26 cellular contexts compared by ENCODE assay signal in the genomic region with DNA sequence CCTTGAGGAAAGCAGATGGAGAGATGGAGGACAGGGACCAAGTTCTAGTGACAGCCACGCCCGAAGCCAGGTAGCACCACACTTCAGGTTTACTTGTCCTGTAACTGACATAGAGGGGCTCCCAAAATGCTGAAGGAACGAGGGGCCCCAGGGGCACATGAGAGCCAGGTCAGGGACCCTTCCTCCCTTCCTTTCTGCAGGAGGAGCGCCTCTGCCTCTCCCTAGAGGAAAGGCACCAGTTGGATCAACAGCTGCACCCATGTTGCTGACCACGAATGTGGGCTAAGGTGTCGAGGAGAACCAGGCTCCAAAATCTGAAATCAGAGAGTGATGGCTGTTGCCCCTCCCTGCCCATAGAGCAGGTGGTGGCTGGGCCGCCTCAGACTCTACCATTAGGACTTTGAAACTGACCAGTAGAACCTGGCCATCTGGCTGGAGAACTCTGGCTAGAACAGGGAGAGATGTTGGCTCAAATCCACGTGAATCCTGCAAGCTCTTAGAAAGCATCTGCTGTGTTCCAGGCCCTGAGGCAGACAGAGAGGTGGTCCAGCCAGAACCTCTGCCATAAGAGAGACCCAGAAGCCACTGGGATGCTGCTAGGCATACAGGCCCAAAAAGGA.
DNase-seq lines count a peak whose midpoint lies in the region; ATAC-seq and TF ChIP-seq lines count a peak whose summit lies in the region.
"Had no signal": no experiment of that assay in that cellular context is flagged by ENCODE, and none has a peak within 500 bp of the region (broad histone marks: within the 10 kb centered on the region; RNA-seq: fewer than 3 reads in every experiment).

No MANE protein-coding gene starts in this region.

- H3K9me3 ChIP-seq in HCT116 (ENCODE audit: control insufficient read depth in 1 of 2, insufficient read depth in 1 of 2, low read depth in 1 of 2, low read length in 2 of 2): no peaks in the 10 kb centered on the region
- peaks cover 0 to 12% (median 9%) of the 10 kb centered on the region in 8 donors for H3K9me3 ChIP-seq in spleen
- H3K9me3 ChIP-seq: Caco-2 had no signal

- TF ChIP-seq POLR2A in HCT116 (IDR thresholded peaks at IDR 0.05; ENCODE audit: borderline replicate concordance, extremely low read depth, insufficient read depth, insufficient read length): no peak
- no peak for TF ChIP-seq POLR2A in spleen (IDR thresholded peaks at IDR 0.05)

- POLR2A ChIA-PET in HCT116 (lab: Charles Lee): no interaction called here

- no peak for TF ChIP-seq CTCF in HCT116 (IDR thresholded peaks at IDR 0.05 in 2 of 3, conservative IDR thresholded peaks at IDR 0.05 in 1 of 3; ENCODE audit: borderline replicate concordance in 1 of 3, insufficient read depth in 1 of 3, low read depth in 2 of 3, low read length in 2 of 3)
- TF ChIP-seq CTCF in fibroblast of mammary gland (conservative IDR thresholded peaks at IDR 0.05; ENCODE audit: control insufficient read depth, insufficient read depth, low read depth, low read length): no peak
- TF ChIP-seq CTCF in spleen (IDR thresholded peaks at IDR 0.05 in 8 of 11, conservative IDR thresholded peaks at IDR 0.05 in 3 of 11): no peak

- BruUV-seq in HCT116 (replicated peaks; lab: Mats Ljungman, UMichigan): no TSS peak

- H3K79me2 ChIP-seq in HCT116 (ENCODE audit: insufficient read depth, low read length): no peaks in the 10 kb centered on the region
- H3K79me2 ChIP-seq: parathyroid adenoma had no signal

- no peak overlapping the region for H3K4me3 ChIP-seq in HCT116 (replicated peaks in 1 of 2; ENCODE audit: low read depth in 1 of 2, low read length in 2 of 2)
- H3K4me3 ChIP-seq in fibroblast of mammary gland (ENCODE audit: control insufficient read depth, low read depth, low read length): no peak overlapping the region
- H3K4me3 ChIP-seq in spleen: no peak overlapping the region
- H3K4me3 ChIP-seq: cardiac muscle cell, heart left ventricle, lung, neural progenitor cell, tibial nerve had no signal

- CTCF ChIA-PET in HCT116 (lab: Charles Lee): interaction anchor here (1.3 to 2.0 kb wide), 2 partner anchors 10 to 99 kb away, joined by 3 to 8 read pairs; no protein-coding TSS in a partner anchor

- DNase-seq in HCT116 (ENCODE audit: low read depth, low spot score) (no peak), RPMI7951 (ENCODE audit: low read depth) (peak; percentile 47), fibroblast of mammary gland (ENCODE audit: low read depth) (peak; percentile 5), spleen (peak; percentile 40), globus pallidus (ENCODE audit: low spot score) (no peak), germinal center (ENCODE audit: low spot score) (no peak)
- DNase-seq: activated CD4-positive, alpha-beta T cell treated with anti-CD3 and anti-CD28 coated beads for 48 hours; Caco-2; DMS79 treated with DMSO at 0.1 percent for 48 hours; erythroblast; HCEC 1CT; Karpas-422; RPMI8226; stimulated activated CD8-positive, alpha-beta memory T cell treated with anti-CD3 and anti-CD28 coated beads, Interleukin-4, amount 100 ng/mL, for 48 hours; T-cell had no signal

- peak overlapping the region; percentile 78 for H3K27ac ChIP-seq in HCT116 (ENCODE audit: low read depth, low read length)
- H3K27ac ChIP-seq in spleen: no peak overlapping the region
- H3K27ac ChIP-seq: C4-2B, cardiac muscle cell, heart left ventricle, neural progenitor cell, parathyroid adenoma, tibial nerve had no signal

- H4K20me1 ChIP-seq in HCT116 (ENCODE audit: insufficient read depth): no peaks in the 10 kb centered on the region

- RAD21 ChIA-PET in HCT116 (lab: Charles Lee; ENCODE audit: low non-redundant PET in 1 of 2, low total read pairs in 2 of 2, uncharacterized antibody in 2 of 2, unreplicated experiment in 2 of 2): no interaction called here

- H3K4me2 ChIP-seq in HCT116 (ENCODE audit: low read length): peak overlapping the region; percentile 77
- H3K4me2 ChIP-seq: neural progenitor cell had no signal

- H3K4me1 ChIP-seq in HCT116 (ENCODE audit: control insufficient read depth in 1 of 2, insufficient read depth in 2 of 2, low read length in 2 of 2) (peaks cover 26 to 33% of the 10 kb centered on the region in 2 experiments), spleen (no peaks in the 10 kb centered on the region)
- H3K4me1 ChIP-seq: Caco-2, heart left ventricle, neural progenitor cell, parathyroid adenoma, tibial nerve had no signal

- no peak for TF ChIP-seq RAD21 in HCT116 (IDR thresholded peaks at IDR 0.05; ENCODE audit: low read depth)

- no peaks in the 10 kb centered on the region for H3K9me2 ChIP-seq in HCT116 (ENCODE audit: insufficient read depth)

- peaks cover 0 to under 1% of the 10 kb centered on the region in 2 experiments; a peak in 1 of 4 replicates for H3K36me3 ChIP-seq in HCT116 (ENCODE audit: control insufficient read depth in 1 of 2, insufficient read depth in 2 of 2, low read length in 2 of 2)
- peaks cover 0 to 100% (median 54%) of the 10 kb centered on the region in 6 donors for H3K36me3 ChIP-seq in spleen
- H3K36me3 ChIP-seq: cardiac muscle cell, neural progenitor cell had no signal

- H3K9ac ChIP-seq in HCT116 (ENCODE audit: low read length): no peak overlapping the region
- H3K9ac ChIP-seq: neural progenitor cell, parathyroid adenoma had no signal

- no peak for ATAC-seq in HCT116
- no peak for ATAC-seq in GM19324 (IDR thresholded peaks at IDR 0.05; ENCODE audit: low FRiP score, unreplicated experiment)
- ATAC-seq: activated T-helper 17 cell treated with anti-CD3 and anti-CD28 coated beads, Interleukin-2, amount 50 U/mL, for 72 hours; HepG2; right cardiac atrium; T-cell had no signal

- WGBS in spleen, 5 donors: 84 to 90% (median 86%) methylated on average over 7 to 8 of the region's 8 CpGs

- H2AFZ ChIP-seq in HCT116 (ENCODE audit: low read depth, low read length, poor library complexity, severe bottlenecking): no peak overlapping the region
- H2AFZ ChIP-seq: neural progenitor cell, parathyroid adenoma had no signal

- H3K27me3 ChIP-seq in HCT116 (ENCODE audit: insufficient read depth, low read length) (no peaks in the 10 kb centered on the region), spleen (replicated peaks in 1 of 7) (no peaks in the 10 kb centered on the region)
- H3K27me3 ChIP-seq: cardiac muscle cell, heart left ventricle, neural progenitor cell, tibial nerve had no signal

- intact Hi-C loops in HCT116 (cut with micrococcal nuclease): no loop called here
- intact Hi-C loops in spleen (cut with DNase I; ENCODE audit: low total_unique reads): no loop called here

TF ChIP-seq in HCT116, 20 proteins besides CTCF, POLR2A, EP300 and RAD21:
- TF ChIP-seq ZFX (IDR thresholded peaks at IDR 0.05) (no peak), CEBPB (IDR thresholded peaks at IDR 0.05; ENCODE audit: low read depth) (no peak), YY1 (IDR thresholded peaks at IDR 0.05; ENCODE audit: extremely low read depth, insufficient replicate concordance, low read depth, low read length) (no peak), JUND (IDR thresholded peaks at IDR 0.05) (no peak), CBX3 (IDR thresholded peaks at IDR 0.05; ENCODE audit: low read depth) (no peak), POLR2AphosphoS5 (IDR thresholded peaks at IDR 0.05; ENCODE audit: low read depth, low read length) (no peak), EZH2phosphoT487 (IDR thresholded peaks at IDR 0.05; ENCODE audit: borderline replicate concordance) (no peak), EGR1 (IDR thresholded peaks at IDR 0.05; ENCODE audit: low read depth) (no peak)
- TF ChIP-seq, protein P1, sequence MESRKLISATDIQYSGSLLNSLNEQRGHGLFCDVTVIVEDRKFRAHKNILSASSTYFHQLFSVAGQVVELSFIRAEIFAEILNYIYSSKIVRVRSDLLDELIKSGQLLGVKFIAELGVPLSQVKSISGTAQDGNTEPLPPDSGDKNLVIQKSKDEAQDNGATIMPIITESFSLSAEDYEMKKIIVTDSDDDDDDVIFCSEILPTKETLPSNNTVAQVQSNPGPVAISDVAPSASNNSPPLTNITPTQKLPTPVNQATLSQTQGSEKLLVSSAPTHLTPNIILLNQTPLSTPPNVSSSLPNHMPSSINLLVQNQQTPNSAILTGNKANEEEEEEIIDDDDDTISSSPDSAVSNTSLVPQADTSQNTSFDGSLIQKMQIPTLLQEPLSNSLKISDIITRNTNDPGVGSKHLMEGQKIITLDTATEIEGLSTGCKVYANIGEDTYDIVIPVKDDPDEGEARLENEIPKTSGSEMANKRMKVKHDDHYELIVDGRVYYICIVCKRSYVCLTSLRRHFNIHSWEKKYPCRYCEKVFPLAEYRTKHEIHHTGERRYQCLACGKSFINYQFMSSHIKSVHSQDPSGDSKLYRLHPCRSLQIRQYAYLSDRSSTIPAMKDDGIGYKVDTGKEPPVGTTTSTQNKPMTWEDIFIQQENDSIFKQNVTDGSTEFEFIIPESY (IDR thresholded peaks at IDR 0.05; ENCODE audit: extremely low read depth, insufficient replicate concordance, low read length): no peak

Comparison
In these comparisons a context has a peak if more than half of its experiments do, and no peak if none do; other contexts are left out.
1. DNase-seq: peak in RPMI7951 (single experiment), fibroblast of mammary gland (single experiment) and spleen (single experiment); none in HCT116 (single experiment), globus pallidus (single experiment) and germinal center (single experiment).